ENCODE assay signal across 35 cellular contexts in the genomic region with DNA sequence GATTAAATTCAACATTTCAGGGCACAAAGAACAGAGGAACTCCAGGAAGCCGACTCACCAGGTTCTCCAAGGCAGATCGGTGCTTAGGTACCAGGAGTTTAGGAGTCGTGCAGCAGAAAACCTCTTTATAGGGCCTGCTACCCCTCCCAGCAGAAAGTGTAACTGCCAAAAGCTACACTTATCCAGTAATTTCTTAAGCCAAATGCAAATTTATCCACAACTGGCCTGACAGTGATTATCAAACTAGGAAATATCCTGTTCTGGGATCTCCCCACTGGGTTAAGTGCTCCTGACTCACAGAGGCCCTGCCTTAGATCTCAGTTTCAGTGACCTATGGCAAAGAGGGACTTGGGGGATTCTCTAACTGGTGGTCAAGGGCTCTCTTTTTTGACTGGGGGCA. TPM values are rescaled to one million over a fixed set of nuclear protein-coding genes. Genes with fewer than 3 reads are reported as not detected.
"Had no signal": no experiment of that assay in that cellular context is flagged by ENCODE, and none has a peak within 500 bp of the region (broad histone marks: within the 10 kb centered on the region; RNA-seq: fewer than 3 reads in every experiment).

TSS of gene SPRR2F (minus strand) at position 101 of the 400 bp plus-strand sequence. CDS start 783 bp downstream, outside the sequence.

- H3K4me1 ChIP-seq: ascending aorta, foreskin keratinocyte, gastrocnemius medialis, heart left ventricle had no signal

- H3K9me3 ChIP-seq: ascending aorta, gastrocnemius medialis had no signal

- H3K9me3 Mint-ChIP-seq: activated CD4-positive, alpha-beta memory T cell treated with anti-CD3 and anti-CD28 coated beads for 36 hours; activated naive CD4-positive, alpha-beta T cell treated with anti-CD3 and anti-CD28 coated beads, Interleukin-2, amount 10 ng/mL, durations not matched to agents 7 days and 5 days; activated naive CD4-positive, alpha-beta T cell treated with anti-CD3 and anti-CD28 coated beads, Interleukin-2, amount 50 U/mL, for 72 hours; activated naive CD8-positive, alpha-beta T cell treated with anti-CD3 and anti-CD28 coated beads, Interleukin-2, amount 10 ng/mL, durations not matched to agents 7 days and 5 days; activated T-cell treated with anti-CD3 and anti-CD28 coated beads, Interleukin-2, amount 50 U/mL, for 24 hours; activated T-cell treated with anti-CD3 and anti-CD28 coated beads, Interleukin-2, amount 50 U/mL, for 72 hours; T-helper 2 cell treated with Interferon-gamma antibody and Interleukin-4, amounts not matched to agents 5 μg/mL and 100 μg/mL, for 36 hours had no signal

- DNase-seq: activated B cell treated with CpG ODN at 0.5 μM for 24 hours; activated CD4-positive, alpha-beta memory T cell treated with anti-CD3 and anti-CD28 coated beads for 36 hours; activated CD4-positive, alpha-beta T cell treated with anti-CD3 and anti-CD28 coated beads for 48 hours; activated CD4-positive, alpha-beta T cell treated with anti-CD3 and anti-CD28 coated beads, Interleukin-2, amount 50 U/mL, for 1 hour; activated CD8-positive, alpha-beta memory T cell treated with anti-CD3 and anti-CD28 coated beads, Interleukin-2, amount 10 ng/mL, durations not matched to agents 7 days and 5 days; activated CD8-positive, alpha-beta memory T cell treated with anti-CD3 and anti-CD28 coated beads, Interleukin-2, amount 50 U/mL, for 4 hours; activated CD8-positive, alpha-beta T cell treated with anti-CD3 and anti-CD28 coated beads, Interleukin-2, amount 10 ng/mL, durations not matched to agents 7 days and 5 days; activated gamma-delta T cell; activated naive CD4-positive, alpha-beta T cell; activated naive CD4-positive, alpha-beta T cell treated with anti-CD3 and anti-CD28 coated beads, Interleukin-2, amount 10 ng/mL, durations not matched to agents 7 days and 5 days; activated naive CD8-positive, alpha-beta T cell treated with anti-CD3 and anti-CD28 coated beads, Interleukin-2, amount 10 ng/mL, durations not matched to agents 7 days and 5 days; activated T-cell treated with anti-CD3 and anti-CD28 coated beads, Interleukin-2, amount 50 U/mL, for 24 hours; activated T-cell treated with anti-CD3 and anti-CD28 coated beads, Interleukin-2, amount 50 U/mL, for 72 hours; caudate nucleus; cortex of kidney; dermis blood vessel endothelial cell; effector CD8-positive, alpha-beta T cell; erythroblast; foreskin keratinocyte; gastrocnemius medialis; glutamatergic neuron; heart left ventricle; T-helper 1 cell; T-helper 17 cell; T1000; WERI-Rb-1 had no signal

- H3K27ac ChIP-seq: ascending aorta, foreskin keratinocyte, gastrocnemius medialis, heart left ventricle, WERI-Rb-1 had no signal

- H3K36me3 Mint-ChIP-seq: activated CD4-positive, alpha-beta memory T cell treated with anti-CD3 and anti-CD28 coated beads for 36 hours; activated CD8-positive, alpha-beta memory T cell treated with anti-CD3 and anti-CD28 coated beads, Interleukin-2, amount 10 ng/mL, durations not matched to agents 7 days and 5 days; activated naive CD4-positive, alpha-beta T cell treated with anti-CD3 and anti-CD28 coated beads, Interleukin-2, amount 10 ng/mL, durations not matched to agents 7 days and 5 days; activated naive CD4-positive, alpha-beta T cell treated with anti-CD3 and anti-CD28 coated beads, Interleukin-2, amount 50 U/mL, for 72 hours; activated naive CD8-positive, alpha-beta T cell treated with anti-CD3 and anti-CD28 coated beads, Interleukin-2, amount 10 ng/mL, durations not matched to agents 7 days and 5 days; brain had no signal

- H3K4me3 ChIP-seq: ascending aorta, gastrocnemius medialis, heart left ventricle had no signal

- ATAC-seq: activated CD4-positive, CD25-positive, alpha-beta regulatory T cell treated with anti-CD3 and anti-CD28 coated beads, Interleukin-2, amount 50 U/mL, for 24 hours; activated CD8-positive, alpha-beta memory T cell treated with anti-CD3 and anti-CD28 coated beads, Interleukin-2, amount 10 ng/mL, durations not matched to agents 7 days and 5 days; activated CD8-positive, alpha-beta T cell treated with anti-CD3 and anti-CD28 coated beads, Interleukin-2, amount 10 ng/mL, durations not matched to agents 7 days and 5 days; activated naive CD4-positive, alpha-beta T cell treated with anti-CD3 and anti-CD28 coated beads, Interleukin-2, amount 50 U/mL, for 72 hours; activated T-cell treated with anti-CD3 and anti-CD28 coated beads, Interleukin-2, amount 50 U/mL, for 72 hours; foreskin keratinocyte; gastrocnemius medialis; heart left ventricle; T-helper 17 cell had no signal

- H3K36me3 ChIP-seq: ascending aorta, gastrocnemius medialis, heart left ventricle, WERI-Rb-1 had no signal

- H3K27me3 Mint-ChIP-seq: brain had no signal

- H3K4me1 Mint-ChIP-seq: activated B cell treated with CpG ODN at 0.5 μM for 24 hours; activated CD8-positive, alpha-beta memory T cell treated with anti-CD3 and anti-CD28 coated beads, Interleukin-2, amount 10 ng/mL, durations not matched to agents 7 days and 5 days; activated naive CD4-positive, alpha-beta T cell treated with anti-CD3 and anti-CD28 coated beads, Interleukin-2, amount 10 ng/mL, durations not matched to agents 7 days and 5 days; activated naive CD8-positive, alpha-beta T cell treated with anti-CD3 and anti-CD28 coated beads, Interleukin-2, amount 10 ng/mL, durations not matched to agents 7 days and 5 days; brain; T-helper 17 cell had no signal

- H3K27me3 ChIP-seq: ascending aorta, foreskin keratinocyte, gastrocnemius medialis, heart left ventricle had no signal

- H3K27ac Mint-ChIP-seq: activated B cell treated with CpG ODN at 0.5 μM for 24 hours; activated CD4-positive, alpha-beta memory T cell treated with anti-CD3 and anti-CD28 coated beads for 36 hours; activated CD8-positive, alpha-beta memory T cell treated with anti-CD3 and anti-CD28 coated beads, Interleukin-2, amount 10 ng/mL, durations not matched to agents 7 days and 5 days; activated CD8-positive, alpha-beta T cell treated with anti-CD3 and anti-CD28 coated beads, Interleukin-2, amount 10 ng/mL, durations not matched to agents 7 days and 5 days; activated naive CD4-positive, alpha-beta T cell treated with anti-CD3 and anti-CD28 coated beads, Interleukin-2, amount 10 ng/mL, durations not matched to agents 7 days and 5 days; activated naive CD8-positive, alpha-beta T cell treated with anti-CD3 and anti-CD28 coated beads, Interleukin-2, amount 10 ng/mL, durations not matched to agents 7 days and 5 days; activated T-cell treated with anti-CD3 and anti-CD28 coated beads, Interleukin-2, amount 50 U/mL, for 24 hours; activated T-cell treated with anti-CD3 and anti-CD28 coated beads, Interleukin-2, amount 50 U/mL, for 72 hours; brain; T-helper 17 cell; T-helper 2 cell treated with Interferon-gamma antibody and Interleukin-4, amounts not matched to agents 5 μg/mL and 100 μg/mL, for 36 hours had no signal

- H3K4me3 Mint-ChIP-seq: activated B cell treated with CpG ODN at 0.5 μM for 24 hours; activated CD4-positive, alpha-beta memory T cell treated with anti-CD3 and anti-CD28 coated beads for 36 hours; activated CD8-positive, alpha-beta memory T cell treated with anti-CD3 and anti-CD28 coated beads, Interleukin-2, amount 10 ng/mL, durations not matched to agents 7 days and 5 days; activated CD8-positive, alpha-beta T cell treated with anti-CD3 and anti-CD28 coated beads, Interleukin-2, amount 10 ng/mL, durations not matched to agents 7 days and 5 days; activated naive CD4-positive, alpha-beta T cell treated with anti-CD3 and anti-CD28 coated beads, Interleukin-2, amount 10 ng/mL, durations not matched to agents 7 days and 5 days; activated naive CD8-positive, alpha-beta T cell treated with anti-CD3 and anti-CD28 coated beads, Interleukin-2, amount 10 ng/mL, durations not matched to agents 7 days and 5 days; activated T-cell treated with anti-CD3 and anti-CD28 coated beads, Interleukin-2, amount 50 U/mL, for 24 hours; activated T-cell treated with anti-CD3 and anti-CD28 coated beads, Interleukin-2, amount 50 U/mL, for 72 hours; brain; T-helper 17 cell; T-helper 2 cell treated with Interferon-gamma antibody and Interleukin-4, amounts not matched to agents 5 μg/mL and 100 μg/mL, for 36 hours had no signal

- FAIRE-seq: colon, endometrium had no signal

RNA-seq across cellular contexts. Expression of gene SPRR2F, which starts in this region (rescaled TPM):
- total RNA-seq: activated B cell treated with CpG ODN at 0.5 μM for 24 hours; activated CD4-positive, alpha-beta memory T cell treated with anti-CD3 and anti-CD28 coated beads for 36 hours; activated CD8-positive, alpha-beta memory T cell treated with anti-CD3 and anti-CD28 coated beads for 36 hours; activated CD8-positive, alpha-beta memory T cell treated with anti-CD3 and anti-CD28 coated beads, Interleukin-2, amount 10 ng/mL, durations not matched to agents 7 days and 5 days; activated CD8-positive, alpha-beta T cell treated with anti-CD3 and anti-CD28 coated beads, Interleukin-2, amount 10 ng/mL, durations not matched to agents 7 days and 5 days; activated naive CD4-positive, alpha-beta T cell treated with anti-CD3 and anti-CD28 coated beads, Interleukin-2, amount 50 U/mL, for 72 hours; activated naive CD8-positive, alpha-beta T cell treated with anti-CD3 and anti-CD28 coated beads, Interleukin-2, amount 10 ng/mL, durations not matched to agents 7 days and 5 days; activated T-cell treated with anti-CD3 and anti-CD28 coated beads, Interleukin-2, amount 50 U/mL, for 72 hours; ascending aorta; chondrocyte; dermis blood vessel endothelial cell; foreskin keratinocyte; gastrocnemius medialis; T-helper 17 cell had no signal
- polyA plus RNA-seq: foreskin keratinocyte, heart left ventricle had no signal
